8 cellular contexts compared by ENCODE assay signal in genomic region chr9:36092509-36093215, GRCh38. TPM values are rescaled to one million over a fixed set of nuclear protein-coding genes. Genes with fewer than 3 reads are reported as not detected.
DNase-seq lines count a peak whose midpoint lies in the region; ATAC-seq and TF ChIP-seq lines count a peak whose summit lies in the region.

No MANE protein-coding gene starts in this region.

- no peak overlapping the region for H3K4me2 ChIP-seq in SK-N-SH

- POLR2A ChIA-PET in SK-N-SH (lab: Yijun Ruan, JAX), result no interaction called here

- no peaks in the 10 kb centered on the region for H3K9me3 Mint-ChIP-seq in endodermal cell
- peaks cover 3% of the 10 kb centered on the region for H3K9me3 Mint-ChIP-seq in stimulated activated memory B cell treated with anti-CD40 and anti-IgM and Interleukin-4, amounts not matched to agents 10 μg/mL and 1 μg/mL and 100 μg/mL, for 72 hours

- no peaks in the 10 kb centered on the region for H4K20me1 ChIP-seq in SK-N-SH (ENCODE audit: insufficient read depth)

- H3K27me3 Mint-ChIP-seq in endodermal cell (ENCODE audit: insufficient read depth), result no peaks in the 10 kb centered on the region
- H3K27me3 Mint-ChIP-seq in stimulated activated memory B cell treated with anti-CD40 and anti-IgM and Interleukin-4, amounts not matched to agents 10 μg/mL and 1 μg/mL and 100 μg/mL, for 72 hours, result no peaks in the 10 kb centered on the region

- no peaks in the 10 kb centered on the region for H3K9me3 ChIP-seq in endodermal cell (ENCODE audit: control insufficient read depth, low read length)
- H3K9me3 ChIP-seq in SK-N-SH, result no peaks in the 10 kb centered on the region

- peaks cover 41% of the 10 kb centered on the region for H3F3A ChIP-seq in SK-N-SH (replicated peaks; ENCODE audit: insufficient read depth)

- H3K79me2 ChIP-seq in SK-N-SH (ENCODE audit: insufficient read depth), result no peaks in the 10 kb centered on the region

- H3K4me1 ChIP-seq in endodermal cell (ENCODE audit: control insufficient read depth, insufficient read depth, low read length) (no peaks in the 10 kb centered on the region), SK-N-SH (ENCODE audit: control insufficient read depth in 1 of 2, insufficient read depth in 2 of 2, low read depth in 1 of 2, low read length in 1 of 2) (peaks cover 0 to 7% of the 10 kb centered on the region in 2 experiments; a peak in 2 of 4 replicates)

- H3K9ac ChIP-seq in endodermal cell (ENCODE audit: extremely low read depth, low read length, poor library complexity, severe bottlenecking), result no peak overlapping the region
- no peak overlapping the region for H3K9ac ChIP-seq in SK-N-SH

- no peaks in the 10 kb centered on the region for H3K9me2 ChIP-seq in SK-N-SH

- no peak overlapping the region for H2AFZ ChIP-seq in SK-N-SH (ENCODE audit: low read depth)

- no peak overlapping the region for H3K4me3 Mint-ChIP-seq in endodermal cell
- H3K4me3 Mint-ChIP-seq in stimulated activated memory B cell treated with anti-CD40 and anti-IgM and Interleukin-4, amounts not matched to agents 10 μg/mL and 1 μg/mL and 100 μg/mL, for 72 hours, result peak overlapping the region; percentile 34

- TF ChIP-seq RAD21 in SK-N-SH (IDR thresholded peaks at IDR 0.05; ENCODE audit: low read length), result no peak

- H3K36me3 Mint-ChIP-seq in endodermal cell (ENCODE audit: low read depth), result peaks cover 1% of the 10 kb centered on the region
- peaks cover 6% of the 10 kb centered on the region for H3K36me3 Mint-ChIP-seq in stimulated activated memory B cell treated with anti-CD40 and anti-IgM and Interleukin-4, amounts not matched to agents 10 μg/mL and 1 μg/mL and 100 μg/mL, for 72 hours

- CTCF ChIA-PET in SK-N-SH (lab: Yijun Ruan, JAX), result interaction anchor here (1.2 to 1.5 kb wide), 3 partner anchors 9 to 74 kb away, joined by 3 to 5 read pairs (median 4); no protein-coding TSS in a partner anchor

- H3K27ac ChIP-seq in endodermal cell (ENCODE audit: low read depth, low read length) (no peak overlapping the region), SK-N-SH (ENCODE audit: low read depth in 2 of 2, low read length in 1 of 2) (peak overlapping the region in 1 of 2 experiments; percentile 90; a peak in 2 of 4 replicates)

- ATAC-seq in GM18499 (IDR thresholded peaks at IDR 0.05; ENCODE audit: insufficient read depth, unreplicated experiment), result peak; percentile 87
- peak; percentile 86 for ATAC-seq in HG02759 (IDR thresholded peaks at IDR 0.05; ENCODE audit: unreplicated experiment)
- peak; percentile 94 for ATAC-seq in stimulated activated memory B cell treated with anti-CD40 and anti-IgM and Interleukin-4, amounts not matched to agents 10 μg/mL and 1 μg/mL and 100 μg/mL, for 72 hours

- H3K4me3 ChIP-seq in endodermal cell (ENCODE audit: low read length), result no peak overlapping the region
- no peak overlapping the region for H3K4me3 ChIP-seq in SK-N-SH (ENCODE audit: low read depth in 2 of 2, low read length in 1 of 2)

- H3K36me3 ChIP-seq in endodermal cell (ENCODE audit: control insufficient read depth, insufficient read depth, low read length) (no peaks in the 10 kb centered on the region), SK-N-SH (replicated peaks in 1 of 2; ENCODE audit: control insufficient read depth in 1 of 2, insufficient read depth in 2 of 2, low read length in 1 of 2) (peaks cover 2 to 25% of the 10 kb centered on the region in 2 experiments)

- TF ChIP-seq EP300 in SK-N-SH (IDR thresholded peaks at IDR 0.05; ENCODE audit: borderline replicate concordance in 1 of 2, low read depth in 1 of 2, low read length in 1 of 2), result no peak

- H3K27me3 ChIP-seq in endodermal cell (ENCODE audit: control insufficient read depth, insufficient read depth, low read length, poor library complexity, severe bottlenecking) (no peaks in the 10 kb centered on the region), SK-N-SH (ENCODE audit: insufficient read depth) (no peaks in the 10 kb centered on the region)

- peaks cover 22% of the 10 kb centered on the region for H3K4me1 Mint-ChIP-seq in endodermal cell
- peaks cover 14% of the 10 kb centered on the region for H3K4me1 Mint-ChIP-seq in stimulated activated memory B cell treated with anti-CD40 and anti-IgM and Interleukin-4, amounts not matched to agents 10 μg/mL and 1 μg/mL and 100 μg/mL, for 72 hours

- TF ChIP-seq CTCF in endodermal cell (conservative IDR thresholded peaks at IDR 0.05) (no peak), SK-N-SH (IDR thresholded peaks at IDR 0.05) (no peak)

- DNase-seq in RPMI8226, result peak; percentile 57
- DNase-seq in endodermal cell, result no peak
- DNase-seq in SK-N-SH, result no peak
- DNase-seq in COLO668 (lab: John Stamatoyannopoulos, UW; ENCODE audit: unreplicated experiment), result no peak
- no peak for DNase-seq in putamen (ENCODE audit: low spot score)

- WGBS in endodermal cell (ENCODE audit: insufficient coverage in 1 of 2, insufficient read length in 1 of 2), 2 experiments, result 88 to 90% methylated on average over 7 to 8 of the region's 9 CpGs
- WGBS in SK-N-SH (ENCODE audit: low lambda C conversion rate), result 97% methylated on average over 9 of the region's 9 CpGs

- peak overlapping the region; percentile 66 for H3K27ac Mint-ChIP-seq in endodermal cell
- H3K27ac Mint-ChIP-seq in stimulated activated memory B cell treated with anti-CD40 and anti-IgM and Interleukin-4, amounts not matched to agents 10 μg/mL and 1 μg/mL and 100 μg/mL, for 72 hours, result peak overlapping the region; percentile 77

TF ChIP-seq in SK-N-SH, 30 proteins besides CTCF, POLR2A, EP300 and RAD21:
- no peak for TF ChIP-seq SMC3 (IDR thresholded peaks at IDR 0.05; ENCODE audit: low read depth, low read length)

RNA-seq across cellular contexts. Expression of gene GLIPR2, which starts 43.9 kb away (rescaled TPM):
- 10 to 100 TPM; 38.6 to 54.2 TPM for total RNA-seq in endodermal cell
- 26.4 TPM for polyA plus RNA-seq in endodermal cell (2013, experiment 1 of 2)
- polyA plus RNA-seq in endodermal cell (2013, experiment 2 of 2), result 34.6 TPM
- polyA plus RNA-seq in SK-N-SH (2012; rRNA removed), result 38.3 and 40.1 TPM in 2 replicates
- polyA plus RNA-seq in SK-N-SH (2012; cell fraction: cytosol; rRNA removed), result 38.4 and 43.1 TPM in 2 replicates
- 25.0 and 25.4 TPM in 2 replicates for polyA plus RNA-seq in SK-N-SH (2012; cell fraction: nucleus; rRNA removed)

RNA-seq across cellular contexts. Expression of gene RECK, which starts 55.9 kb away (rescaled TPM):
- total RNA-seq in endodermal cell, result 10 to 100 TPM; 11.5 to 16.1 TPM
- polyA plus RNA-seq in endodermal cell (2013, experiment 1 of 2), result 11.4 TPM
- 12.3 TPM for polyA plus RNA-seq in endodermal cell (2013, experiment 2 of 2)
- 22.8 and 27.3 TPM in 2 replicates for polyA plus RNA-seq in SK-N-SH (2012; rRNA removed)
- 26.6 and 29.4 TPM in 2 replicates for polyA plus RNA-seq in SK-N-SH (2012; cell fraction: cytosol; rRNA removed)
- 22.2 and 34.2 TPM in 2 replicates for polyA plus RNA-seq in SK-N-SH (2012; cell fraction: nucleus; rRNA removed)
